In the genomic region with DNA sequence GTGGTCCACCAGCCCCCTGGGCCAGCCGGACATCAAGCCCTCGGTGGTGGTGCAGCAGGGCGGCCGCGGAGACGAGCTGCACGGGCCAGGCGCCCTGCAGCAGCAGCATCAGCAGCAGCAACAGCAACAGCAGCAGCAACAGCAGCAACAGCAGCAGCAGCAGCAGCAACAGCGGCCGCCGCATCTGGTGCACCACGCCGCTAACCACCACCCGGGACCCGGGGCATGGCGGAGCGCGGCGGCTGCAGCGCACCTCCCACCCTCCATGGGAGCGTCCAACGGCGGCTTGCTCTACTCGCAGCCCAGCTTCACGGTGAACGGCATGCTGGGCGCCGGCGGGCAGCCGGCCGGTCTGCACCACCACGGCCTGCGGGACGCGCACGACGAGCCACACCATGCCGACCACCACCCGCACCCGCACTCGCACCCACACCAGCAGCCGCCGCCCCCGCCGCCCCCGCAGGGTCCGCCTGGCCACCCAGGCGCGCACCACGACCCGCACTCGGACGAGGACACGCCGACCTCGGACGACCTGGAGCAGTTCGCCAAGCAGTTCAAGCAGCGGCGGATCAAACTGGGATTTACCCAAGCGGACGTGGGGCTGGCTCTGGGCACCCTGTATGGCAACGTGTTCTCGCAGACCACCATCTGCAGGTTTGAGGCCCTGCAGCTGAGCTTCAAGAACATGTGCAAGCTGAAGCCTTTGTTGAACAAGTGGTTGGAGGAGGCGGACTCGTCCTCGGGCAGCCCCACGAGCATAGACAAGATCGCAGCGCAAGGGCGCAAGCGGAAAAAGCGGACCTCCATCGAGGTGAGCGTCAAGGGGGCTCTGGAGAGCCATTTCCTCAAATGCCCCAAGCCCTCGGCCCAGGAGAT, we compare ENCODE assay signal across 1 cellular context.
TF ChIP-seq lines count a peak whose summit lies in the region.

No MANE protein-coding gene starts in this region.

TF ChIP-seq in HepG2, 621 proteins besides CTCF, POLR2A, EP300 and RAD21 (continued from another document):
- TF ChIP-seq ZNF687 (CRISPR knock-in tag; IDR thresholded peaks at IDR 0.05) (peak; percentile 20), ZNF746 (CRISPR knock-in tag; IDR thresholded peaks at IDR 0.05) (no peak), GATAD1 (CRISPR knock-in tag; IDR thresholded peaks at IDR 0.05) (no peak), CREM (IDR thresholded peaks at IDR 0.05) (no peak), CREM (CRISPR knock-in tag; IDR thresholded peaks at IDR 0.05) (no peak), CBX2 (IDR thresholded peaks at IDR 0.05; ENCODE audit: low read depth, low read length) (no peak), CBX2 (CRISPR knock-in tag; IDR thresholded peaks at IDR 0.05; ENCODE audit: low read depth) (0 out of 2 replicates have a peak, but pooled peaks have one; percentile 38), ZNF768 (CRISPR knock-in tag; IDR thresholded peaks at IDR 0.05) (peak; percentile 33; the same call in 1 of the 2 replicates), ZNF576 (CRISPR knock-in tag; IDR thresholded peaks at IDR 0.05) (no peak), CCAR2 (optimal IDR thresholded peaks at IDR 0.05; ENCODE audit: low read depth, low read length) (no peak), HIVEP1 (CRISPR knock-in tag; IDR thresholded peaks at IDR 0.05) (no peak), ZMYM3 (CRISPR knock-in tag; IDR thresholded peaks at IDR 0.05) (no peak), KAT7 (CRISPR knock-in tag; IDR thresholded peaks at IDR 0.05; ENCODE audit: borderline replicate concordance) (no peak), ATF6 (CRISPR knock-in tag; conservative IDR thresholded peaks at IDR 0.05) (no peak), KDM5B (CRISPR knock-in tag; IDR thresholded peaks at IDR 0.05; ENCODE audit: borderline replicate concordance) (no peak), ZNF207 (IDR thresholded peaks at IDR 0.05; ENCODE audit: borderline replicate concordance) (no peak), MYNN (CRISPR knock-in tag; IDR thresholded peaks at IDR 0.05; ENCODE audit: low read depth) (no peak), MAX (IDR thresholded peaks at IDR 0.05) (0 out of 2 replicates have a peak, but pooled peaks have one; percentile 19), TMF1 (CRISPR knock-in tag; IDR thresholded peaks at IDR 0.05; ENCODE audit: low read depth) (no peak), KLF6 (CRISPR knock-in tag; IDR thresholded peaks at IDR 0.05) (no peak), HOXA3 (CRISPR knock-in tag; IDR thresholded peaks at IDR 0.05) (no peak), SYNCRIP (IDR thresholded peaks at IDR 0.05; ENCODE audit: insufficient read depth, low read depth, low read length) (no peak)
- TF ChIP-seq, protein P1, sequence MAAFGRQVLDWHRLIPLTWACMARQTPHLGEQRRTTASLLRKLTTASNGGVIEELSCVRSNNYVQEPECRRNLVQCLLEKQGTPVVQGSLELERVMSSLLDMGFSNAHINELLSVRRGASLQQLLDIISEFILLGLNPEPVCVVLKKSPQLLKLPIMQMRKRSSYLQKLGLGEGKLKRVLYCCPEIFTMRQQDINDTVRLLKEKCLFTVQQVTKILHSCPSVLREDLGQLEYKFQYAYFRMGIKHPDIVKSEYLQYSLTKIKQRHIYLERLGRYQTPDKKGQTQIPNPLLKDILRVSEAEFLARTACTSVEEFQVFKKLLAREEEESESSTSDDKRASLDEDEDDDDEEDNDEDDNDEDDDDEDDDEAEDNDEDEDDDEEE (CRISPR knock-in tag; IDR thresholded peaks at IDR 0.05), result no peak
- TF ChIP-seq, protein P2, sequence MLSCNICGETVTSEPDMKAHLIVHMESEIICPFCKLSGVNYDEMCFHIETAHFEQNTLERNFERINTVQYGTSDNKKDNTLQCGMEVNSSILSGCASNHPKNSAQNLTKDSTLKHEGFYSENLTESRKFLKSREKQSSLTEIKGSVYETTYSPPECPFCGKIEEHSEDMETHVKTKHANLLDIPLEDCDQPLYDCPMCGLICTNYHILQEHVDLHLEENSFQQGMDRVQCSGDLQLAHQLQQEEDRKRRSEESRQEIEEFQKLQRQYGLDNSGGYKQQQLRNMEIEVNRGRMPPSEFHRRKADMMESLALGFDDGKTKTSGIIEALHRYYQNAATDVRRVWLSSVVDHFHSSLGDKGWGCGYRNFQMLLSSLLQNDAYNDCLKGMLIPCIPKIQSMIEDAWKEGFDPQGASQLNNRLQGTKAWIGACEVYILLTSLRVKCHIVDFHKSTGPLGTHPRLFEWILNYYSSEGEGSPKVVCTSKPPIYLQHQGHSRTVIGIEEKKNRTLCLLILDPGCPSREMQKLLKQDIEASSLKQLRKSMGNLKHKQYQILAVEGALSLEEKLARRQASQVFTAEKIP (CRISPR knock-in tag; IDR thresholded peaks at IDR 0.05; ENCODE audit: borderline replicate concordance), result no peak
- TF ChIP-seq, protein P3, sequence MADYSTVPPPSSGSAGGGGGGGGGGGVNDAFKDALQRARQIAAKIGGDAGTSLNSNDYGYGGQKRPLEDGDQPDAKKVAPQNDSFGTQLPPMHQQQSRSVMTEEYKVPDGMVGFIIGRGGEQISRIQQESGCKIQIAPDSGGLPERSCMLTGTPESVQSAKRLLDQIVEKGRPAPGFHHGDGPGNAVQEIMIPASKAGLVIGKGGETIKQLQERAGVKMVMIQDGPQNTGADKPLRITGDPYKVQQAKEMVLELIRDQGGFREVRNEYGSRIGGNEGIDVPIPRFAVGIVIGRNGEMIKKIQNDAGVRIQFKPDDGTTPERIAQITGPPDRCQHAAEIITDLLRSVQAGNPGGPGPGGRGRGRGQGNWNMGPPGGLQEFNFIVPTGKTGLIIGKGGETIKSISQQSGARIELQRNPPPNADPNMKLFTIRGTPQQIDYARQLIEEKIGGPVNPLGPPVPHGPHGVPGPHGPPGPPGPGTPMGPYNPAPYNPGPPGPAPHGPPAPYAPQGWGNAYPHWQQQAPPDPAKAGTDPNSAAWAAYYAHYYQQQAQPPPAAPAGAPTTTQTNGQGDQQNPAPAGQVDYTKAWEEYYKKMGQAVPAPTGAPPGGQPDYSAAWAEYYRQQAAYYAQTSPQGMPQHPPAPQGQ (CRISPR knock-in tag; IDR thresholded peaks at IDR 0.05; ENCODE audit: borderline replicate concordance), result no peak
